28 cellular contexts compared by ENCODE assay signal in the genomic region with DNA sequence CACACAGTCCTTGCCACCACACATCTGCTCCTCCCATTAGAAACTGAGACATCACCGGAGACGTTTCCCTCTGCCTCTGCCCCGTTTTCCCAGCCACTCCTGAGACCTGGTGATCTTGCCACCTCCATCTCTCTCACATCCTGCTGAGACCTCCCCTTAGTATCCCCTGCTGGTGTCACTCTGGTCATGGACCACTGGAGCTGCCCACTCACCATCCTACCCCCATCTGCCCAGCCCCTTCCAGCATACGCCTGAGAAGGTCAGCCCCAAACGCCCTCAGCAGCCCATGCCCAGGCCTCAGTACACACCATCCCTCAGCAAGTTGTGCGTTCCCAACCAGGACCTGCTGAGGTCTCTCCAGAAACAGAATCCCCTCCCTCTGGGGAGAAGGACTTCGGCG.
"Had no signal": no experiment of that assay in that cellular context is flagged by ENCODE, and none has a peak within 500 bp of the region (broad histone marks: within the 10 kb centered on the region; RNA-seq: fewer than 3 reads in every experiment).

No MANE protein-coding gene starts in this region.

- H3K4me3 Mint-ChIP-seq: activated CD4-positive, alpha-beta memory T cell treated with anti-CD3 and anti-CD28 coated beads, Interleukin-2, amount 10 ng/mL, durations not matched to agents 7 days and 5 days; activated CD4-positive, alpha-beta T cell treated with anti-CD3 and anti-CD28 coated beads, Interleukin-2, amount 10 ng/mL, durations not matched to agents 7 days and 5 days; activated naive CD4-positive, alpha-beta T cell treated with anti-CD3 and anti-CD28 coated beads, Interleukin-2, amount 50 U/mL, for 24 hours; activated naive CD8-positive, alpha-beta T cell treated with anti-CD3 and anti-CD28 coated beads, Interleukin-2, amount 50 U/mL, for 24 hours; activated T-cell treated with anti-CD3 and anti-CD28 coated beads, Interleukin-2, amount 50 U/mL, for 24 hours; endodermal cell; nephron; T-helper 1 cell treated with Interleukin-12 subunit alpha and Interleukin-12 subunit beta and Interleukin-4 antibody, amounts not matched to agents 30 μg/mL and 1 μg/mL, for 36 hours had no signal

- H3K27me3 ChIP-seq: breast epithelium, foreskin keratinocyte, neutrophil, tibial nerve had no signal

- H3K27me3 Mint-ChIP-seq: activated CD4-positive, alpha-beta memory T cell treated with anti-CD3 and anti-CD28 coated beads, Interleukin-2, amount 10 ng/mL, durations not matched to agents 7 days and 5 days; activated CD4-positive, alpha-beta T cell treated with anti-CD3 and anti-CD28 coated beads, Interleukin-2, amount 10 ng/mL, durations not matched to agents 7 days and 5 days; activated naive CD4-positive, alpha-beta T cell treated with anti-CD3 and anti-CD28 coated beads, Interleukin-2, amount 50 U/mL, for 24 hours had no signal

- H3K27ac Mint-ChIP-seq: activated CD4-positive, alpha-beta memory T cell treated with anti-CD3 and anti-CD28 coated beads, Interleukin-2, amount 10 ng/mL, durations not matched to agents 7 days and 5 days; activated CD4-positive, alpha-beta T cell treated with anti-CD3 and anti-CD28 coated beads, Interleukin-2, amount 10 ng/mL, durations not matched to agents 7 days and 5 days; activated naive CD4-positive, alpha-beta T cell treated with anti-CD3 and anti-CD28 coated beads, Interleukin-2, amount 50 U/mL, for 24 hours; activated naive CD8-positive, alpha-beta T cell treated with anti-CD3 and anti-CD28 coated beads, Interleukin-2, amount 50 U/mL, for 24 hours; activated T-cell treated with anti-CD3 and anti-CD28 coated beads, Interleukin-2, amount 50 U/mL, for 24 hours; endodermal cell; T-helper 1 cell treated with Interleukin-12 subunit alpha and Interleukin-12 subunit beta and Interleukin-4 antibody, amounts not matched to agents 30 μg/mL and 1 μg/mL, for 36 hours had no signal

- H3K9me3 ChIP-seq: breast epithelium, esophagus muscularis mucosa, heart right ventricle, neutrophil, prostate gland, SK-N-SH, suprapubic skin had no signal

- H3K9me3 Mint-ChIP-seq: activated CD4-positive, alpha-beta memory T cell treated with anti-CD3 and anti-CD28 coated beads, Interleukin-2, amount 10 ng/mL, durations not matched to agents 7 days and 5 days; activated CD4-positive, alpha-beta T cell treated with anti-CD3 and anti-CD28 coated beads, Interleukin-2, amount 10 ng/mL, durations not matched to agents 7 days and 5 days; activated naive CD4-positive, alpha-beta T cell treated with anti-CD3 and anti-CD28 coated beads, Interleukin-2, amount 50 U/mL, for 24 hours; activated naive CD8-positive, alpha-beta T cell treated with anti-CD3 and anti-CD28 coated beads, Interleukin-2, amount 50 U/mL, for 24 hours; activated T-cell treated with anti-CD3 and anti-CD28 coated beads, Interleukin-2, amount 50 U/mL, for 24 hours; endodermal cell; T-helper 1 cell treated with Interleukin-12 subunit alpha and Interleukin-12 subunit beta and Interleukin-4 antibody, amounts not matched to agents 30 μg/mL and 1 μg/mL, for 36 hours had no signal

- H3K4me1 ChIP-seq: breast epithelium, esophagus muscularis mucosa, foreskin keratinocyte, heart right ventricle, prostate gland, suprapubic skin, tibial nerve had no signal

- H3K4me3 ChIP-seq: breast epithelium, esophagus muscularis mucosa, heart right ventricle, prostate gland, suprapubic skin, tibial nerve had no signal

- H3K36me3 ChIP-seq: breast epithelium, esophagus muscularis mucosa, heart right ventricle, neutrophil, prostate gland, suprapubic skin, tibial nerve, WERI-Rb-1 had no signal

- H3K36me3 Mint-ChIP-seq: activated naive CD4-positive, alpha-beta T cell treated with anti-CD3 and anti-CD28 coated beads, Interleukin-2, amount 50 U/mL, for 24 hours had no signal

- H3K4me1 Mint-ChIP-seq: activated CD4-positive, alpha-beta memory T cell treated with anti-CD3 and anti-CD28 coated beads, Interleukin-2, amount 10 ng/mL, durations not matched to agents 7 days and 5 days; activated CD4-positive, alpha-beta T cell treated with anti-CD3 and anti-CD28 coated beads, Interleukin-2, amount 10 ng/mL, durations not matched to agents 7 days and 5 days; activated naive CD4-positive, alpha-beta T cell treated with anti-CD3 and anti-CD28 coated beads, Interleukin-2, amount 50 U/mL, for 24 hours; activated naive CD8-positive, alpha-beta T cell treated with anti-CD3 and anti-CD28 coated beads, Interleukin-2, amount 50 U/mL, for 24 hours; nephron had no signal

- DNase-seq: activated CD4-positive, alpha-beta memory T cell treated with anti-CD3 and anti-CD28 coated beads, Interleukin-2, amount 10 ng/mL, durations not matched to agents 7 days and 5 days; activated CD4-positive, alpha-beta T cell treated with anti-CD3 and anti-CD28 coated beads, Interleukin-2, amount 10 ng/mL, durations not matched to agents 7 days and 5 days; activated CD4-positive, CD25-positive, alpha-beta regulatory T cell treated with anti-CD3 and anti-CD28 coated beads, Interleukin-2, amount 50 U/mL, for 72 hours; activated CD8-positive, alpha-beta memory T cell treated with anti-CD3 and anti-CD28 coated beads, Interleukin-2, amount 50 U/mL, for 48 hours; activated naive CD8-positive, alpha-beta T cell treated with anti-CD3 and anti-CD28 coated beads, Interleukin-2, amount 50 U/mL, for 24 hours; activated T-cell treated with anti-CD3 and anti-CD28 coated beads, Interleukin-2, amount 50 U/mL, for 24 hours; amygdala; cortex of kidney; endodermal cell; foreskin keratinocyte; heart right ventricle; left cardiac atrium; left ventricle myocardium superior; retina; SK-N-SH; stimulated activated naive CD4-positive, alpha-beta T cell; SW 1271; T-helper 9 cell; WERI-Rb-1 had no signal
